In genomic region chr6:37131960-37132253, GRCh38 we compare ENCODE assay signal across 15 cellular contexts. TPM values are rescaled to one million over a fixed set of nuclear protein-coding genes. Genes with fewer than 3 reads are reported as not detected.
A peak's percentile ranks its signal among the peaks of the same experiment; 100 is the strongest.
DNase-seq lines count a peak whose midpoint lies in the region; ATAC-seq and TF ChIP-seq lines count a peak whose summit lies in the region.
"Had no signal": no experiment of that assay in that cellular context is flagged by ENCODE, and none has a peak within 500 bp of the region (broad histone marks: within the 10 kb centered on the region; RNA-seq: fewer than 3 reads in every experiment).

No MANE protein-coding gene starts in this region.

- TF ChIP-seq CTCF in HEK293 (tag by site-specific recombination; IDR thresholded peaks at IDR 0.05) (no peak), WTC11 (IDR thresholded peaks at IDR 0.05) (no peak), gastrocnemius medialis (IDR thresholded peaks at IDR 0.05 in 4 of 5, conservative IDR thresholded peaks at IDR 0.05 in 1 of 5) (no peak)

- DNase-seq in WTC11 (ENCODE audit: low spot score) (no peak), gastrocnemius medialis (no peak), globus pallidus (ENCODE audit: low spot score) (no peak), pons (ENCODE audit: low spot score) (no peak)
- DNase-seq in activated CD8-positive, alpha-beta memory T cell treated with anti-CD3 and anti-CD28 coated beads for 24 hours = no peak
- DNase-seq: activated T-cell treated with anti-CD3 and anti-CD28 coated beads, Interleukin-2, amount 50 U/mL, for 24 hours; effector memory CD4-positive, alpha-beta T cell; stimulated activated CD4-positive, alpha-beta T cell treated with anti-CD3 and anti-CD28 coated beads, Interleukin-4, amount 100 ng/mL, for 1 hour; SW 1271 had no signal

- POLR2A ChIA-PET in HEK293 (lab: Yijun Ruan, JAX) (interaction anchor here (1.6 to 2.6 kb wide), 3 partner anchors 22 to 39 kb away, joined by 6 to 31 read pairs (median 8); partner anchors contain the start of gene PIM1), WTC11 (lab: Charles Lee) (interaction anchor here (0.7 to 3.1 kb wide), 5 partner anchors 9 to 38 kb away, joined by 7 to 14 read pairs (median 10); partner anchors contain the start of gene PIM1)

- H3K36me3 ChIP-seq in HEK293 (ENCODE audit: control insufficient read depth in 2 of 2, insufficient read depth in 1 of 2, low read length in 2 of 2) (no peaks in the 10 kb centered on the region), iPS-20b (ENCODE audit: insufficient read depth, low read depth, low read length) (peaks cover 15% of the 10 kb centered on the region; the same call in 1 of the 2 replicates), gastrocnemius medialis (no peaks in the 10 kb centered on the region)

- no peak for TF ChIP-seq POLR2A in gastrocnemius medialis (IDR thresholded peaks at IDR 0.05)

- peaks cover 82% of the 10 kb centered on the region for H3K4me1 Mint-ChIP-seq in WTC11

- H3K9ac ChIP-seq in iPS-20b (ENCODE audit: low read depth, low read length) = peak overlapping the region; percentile 44; the same call in 1 of the 2 replicates
- H3K9ac ChIP-seq: parathyroid adenoma had no signal

- peak overlapping the region; percentile 91 for H3K27ac Mint-ChIP-seq in WTC11
- H3K27ac Mint-ChIP-seq: activated T-cell treated with anti-CD3 and anti-CD28 coated beads, Interleukin-2, amount 50 U/mL, for 24 hours; B cell; stimulated activated effector memory CD8-positive, alpha-beta T cell treated with anti-CD3 and anti-CD28 coated beads, Interleukin-12 subunit alpha, Interleukin-12 subunit beta, amount 100 ng/mL, for 72 hours had no signal

- CTCF ChIA-PET in HEK293 (lab: Yijun Ruan, JAX) = interaction anchor here (0.6 to 2.0 kb wide), 9 partner anchors 12 to 1468 kb away, joined by 3 to 11 read pairs (median 4); no protein-coding TSS in a partner anchor
- CTCF ChIA-PET in WTC11 (lab: Charles Lee) = interaction anchor here (1.1 to 2.2 kb wide), 5 partner anchors 13 to 114 kb away, joined by 3 to 11 read pairs (median 5); partner anchors contain the start of gene PIM1

- H3K27me3 ChIP-seq in iPS-20b (ENCODE audit: insufficient read depth, low read length) = no peaks in the 10 kb centered on the region
- H3K27me3 ChIP-seq in gastrocnemius medialis = no peaks in the 10 kb centered on the region

- in situ Hi-C loops in gastrocnemius medialis (cut with MboI; ENCODE audit: low sequenced_read_pairs in 4 of 4) = loop anchor here in 1 of 4 donors (5.0 kb wide), 1 partner anchor 40 kb away; the partner anchor contains the start of gene PIM1

- ATAC-seq in WTC11 (no peak), gastrocnemius medialis (no peak), HG03135 (IDR thresholded peaks at IDR 0.05; ENCODE audit: unreplicated experiment) (no peak)
- ATAC-seq: stimulated activated effector memory CD8-positive, alpha-beta T cell treated with anti-CD3 and anti-CD28 coated beads, Interleukin-12 subunit alpha, Interleukin-12 subunit beta, amount 100 ng/mL, for 72 hours had no signal

- H3K4me3 ChIP-seq in HEK293 (ENCODE audit: low read depth, low read length) (no peak overlapping the region), iPS-20b (ENCODE audit: low read length) (no peak overlapping the region), gastrocnemius medialis (no peak overlapping the region)

- H3K4me1 ChIP-seq in HEK293 (ENCODE audit: control insufficient read depth, insufficient read depth, low read length) (peaks cover 11% of the 10 kb centered on the region), iPS-20b (ENCODE audit: insufficient read depth, low read length) (peaks cover 46% of the 10 kb centered on the region), gastrocnemius medialis (peaks cover 50 to 62% of the 10 kb centered on the region in 2 donors)
- H3K4me1 ChIP-seq: parathyroid adenoma had no signal

- no peaks in the 10 kb centered on the region for H3K9me3 Mint-ChIP-seq in WTC11
- H3K9me3 Mint-ChIP-seq: activated T-cell treated with anti-CD3 and anti-CD28 coated beads, Interleukin-2, amount 50 U/mL, for 24 hours; stimulated activated effector memory CD8-positive, alpha-beta T cell treated with anti-CD3 and anti-CD28 coated beads, Interleukin-12 subunit alpha, Interleukin-12 subunit beta, amount 100 ng/mL, for 72 hours had no signal

- H3K27me3 Mint-ChIP-seq in WTC11 (ENCODE audit: low read depth) = no peaks in the 10 kb centered on the region
- H3K27me3 Mint-ChIP-seq: activated T-cell treated with anti-CD3 and anti-CD28 coated beads, Interleukin-2, amount 50 U/mL, for 24 hours; B cell had no signal

- intact Hi-C loops in gastrocnemius medialis (cut with DNase I; ENCODE audit: low total_unique reads) = loop anchor here (1.0 to 5.0 kb wide), 3 partner anchors 29 to 145 kb away; partner anchors contain the start of gene MTCH1

- H3K4me3 Mint-ChIP-seq in WTC11 = no peak overlapping the region; the same call in 1 of the 2 replicates
- H3K4me3 Mint-ChIP-seq: activated T-cell treated with anti-CD3 and anti-CD28 coated beads, Interleukin-2, amount 50 U/mL, for 24 hours; B cell; stimulated activated effector memory CD8-positive, alpha-beta T cell treated with anti-CD3 and anti-CD28 coated beads, Interleukin-12 subunit alpha, Interleukin-12 subunit beta, amount 100 ng/mL, for 72 hours had no signal

- peaks cover 12% of the 10 kb centered on the region for H3K36me3 Mint-ChIP-seq in WTC11
- H3K36me3 Mint-ChIP-seq: stimulated activated effector memory CD8-positive, alpha-beta T cell treated with anti-CD3 and anti-CD28 coated beads, Interleukin-12 subunit alpha, Interleukin-12 subunit beta, amount 100 ng/mL, for 72 hours had no signal

- H3K27ac ChIP-seq in HEK293 (ENCODE audit: extremely low read depth, low read depth, low read length) = no peak overlapping the region
- peak overlapping the region; percentile 2 for H3K27ac ChIP-seq in iPS-20b (ENCODE audit: low read length)
- H3K27ac ChIP-seq in gastrocnemius medialis = peak overlapping the region; percentile 91 to 95 (median 93)
- H3K27ac ChIP-seq: parathyroid adenoma had no signal

- H3K9me3 ChIP-seq in HEK293 (ENCODE audit: control insufficient read depth, insufficient read depth, low read depth, low read length) (no peaks in the 10 kb centered on the region), iPS-20b (ENCODE audit: insufficient read depth, low read depth, low read length) (no peaks in the 10 kb centered on the region), gastrocnemius medialis (no peaks in the 10 kb centered on the region)

TF ChIP-seq in HEK293, 187 proteins besides CTCF, POLR2A, EP300 and RAD21:
- peak; percentile 78 for TF ChIP-seq ZNF664 (tag by site-specific recombination; IDR thresholded peaks at IDR 0.05)
- TF ChIP-seq ZNF394 (tag by site-specific recombination; IDR thresholded peaks at IDR 0.05; ENCODE audit: borderline replicate concordance) = no peak
- TF ChIP-seq PRDM4 (tag by site-specific recombination; IDR thresholded peaks at IDR 0.05) = no peak
TF ChIP-seq in HEK293: peak in this region for 1.

TF ChIP-seq in WTC11, 78 proteins besides CTCF, POLR2A, EP300 and RAD21 (continues in another document):
- TF ChIP-seq STAT6 (CRISPR knock-in tag; conservative IDR thresholded peaks at IDR 0.05; ENCODE audit: low read depth) = no peak
- TF ChIP-seq ZNF232 (CRISPR knock-in tag; IDR thresholded peaks at IDR 0.05) = no peak
- TF ChIP-seq ARID4B (CRISPR knock-in tag; IDR thresholded peaks at IDR 0.05; ENCODE audit: borderline replicate concordance) = no peak

RNA-seq across cellular contexts. Expression of gene PIM1, which starts 38.0 kb away (rescaled TPM):
- total RNA-seq in WTC11 (2021) = 64.7 to 81.2 TPM (median 78.1 TPM) in 3 replicates
- total RNA-seq in gastrocnemius medialis = 10 to 100 TPM in 2 of 4 donors, 1 to 10 TPM in 2; 5.0 to 23.0 (median 13.0) TPM
